In the genomic region with DNA sequence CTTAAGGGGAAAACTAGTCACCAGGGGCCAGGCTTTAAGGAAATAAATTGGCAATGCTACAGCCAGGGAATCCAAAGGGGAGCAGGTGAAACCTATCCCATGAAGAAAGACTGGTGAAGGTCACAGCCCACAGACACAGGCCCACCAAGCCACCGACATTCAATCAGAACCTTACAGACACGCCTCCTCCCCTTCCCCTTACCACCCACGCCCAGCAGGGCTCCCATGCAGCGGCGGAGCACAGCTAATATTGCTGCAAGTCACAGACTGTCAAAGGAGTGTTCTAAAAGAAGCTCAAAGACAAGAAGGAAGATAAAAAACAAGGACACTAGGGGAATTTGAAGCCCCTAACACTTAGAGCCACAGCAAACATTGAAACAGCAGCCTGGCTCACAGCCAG, we compare ENCODE assay signal across 13 cellular contexts.
DNase-seq lines count a peak whose midpoint lies in the region; ATAC-seq and TF ChIP-seq lines count a peak whose summit lies in the region.
"Had no signal": no experiment of that assay in that cellular context is flagged by ENCODE, and none has a peak within 500 bp of the region (broad histone marks: within the 10 kb centered on the region; RNA-seq: fewer than 3 reads in every experiment).

No MANE protein-coding gene starts in this region.

- no peak overlapping the region for H3K4me2 ChIP-seq in hepatocyte

- H3K27ac Mint-ChIP-seq in activated CD8-positive, alpha-beta memory T cell treated with anti-CD3 and anti-CD28 coated beads, Interleukin-2, amount 10 ng/mL, durations not matched to agents 7 days and 5 days: no peak overlapping the region
- no peak overlapping the region for H3K27ac Mint-ChIP-seq in WTC11
- no peak overlapping the region for H3K27ac Mint-ChIP-seq in activated CD8-positive, alpha-beta T cell treated with anti-CD3 and anti-CD28 coated beads for 36 hours
- H3K27ac Mint-ChIP-seq: B cell; CD4-positive, alpha-beta T cell had no signal

- WGBS in hepatocyte (ENCODE audit: low lambda C conversion rate, missing lambda C conversion rate): 54% methylated on average over 5 of the region's 5 CpGs

- H3K9me3 Mint-ChIP-seq in activated CD8-positive, alpha-beta memory T cell treated with anti-CD3 and anti-CD28 coated beads, Interleukin-2, amount 10 ng/mL, durations not matched to agents 7 days and 5 days (ENCODE audit: low read depth): no peaks in the 10 kb centered on the region
- H3K9me3 Mint-ChIP-seq in WTC11: no peaks in the 10 kb centered on the region
- no peaks in the 10 kb centered on the region for H3K9me3 Mint-ChIP-seq in activated CD8-positive, alpha-beta T cell treated with anti-CD3 and anti-CD28 coated beads for 36 hours
- H3K9me3 Mint-ChIP-seq: CD4-positive, alpha-beta T cell had no signal

- no peaks in the 10 kb centered on the region for H3K4me1 Mint-ChIP-seq in activated CD8-positive, alpha-beta memory T cell treated with anti-CD3 and anti-CD28 coated beads, Interleukin-2, amount 10 ng/mL, durations not matched to agents 7 days and 5 days
- H3K4me1 Mint-ChIP-seq in WTC11: no peaks in the 10 kb centered on the region
- no peaks in the 10 kb centered on the region for H3K4me1 Mint-ChIP-seq in activated CD8-positive, alpha-beta T cell treated with anti-CD3 and anti-CD28 coated beads for 36 hours (ENCODE audit: low read depth)
- H3K4me1 Mint-ChIP-seq: B cell had no signal

- POLR2A ChIA-PET in WTC11 (lab: Charles Lee): no interaction called here
- POLR2A ChIA-PET in activated CD8-positive, alpha-beta T cell treated with anti-CD3 and anti-CD28 coated beads for 36 hours (lab: Charles Lee): no interaction called here

- CTCF ChIA-PET in activated CD8-positive, alpha-beta memory T cell treated with anti-CD3 and anti-CD28 coated beads, Interleukin-2, amount 10 ng/mL, durations not matched to agents 7 days and 5 days (lab: Charles Lee): no interaction called here
- CTCF ChIA-PET in WTC11 (lab: Charles Lee): interaction anchor here (0.5 to 1.4 kb wide), 2 partner anchors 65 to 148 kb away, joined by 5 read pairs; no protein-coding TSS in a partner anchor
- CTCF ChIA-PET in activated CD8-positive, alpha-beta T cell treated with anti-CD3 and anti-CD28 coated beads for 36 hours (lab: Charles Lee): no interaction called here

- H3K36me3 ChIP-seq in hepatocyte (replicated peaks; ENCODE audit: insufficient read depth, low read depth): no peaks in the 10 kb centered on the region

- no peak overlapping the region for H3K4me3 ChIP-seq in hepatocyte

- H3K36me3 Mint-ChIP-seq in activated CD8-positive, alpha-beta memory T cell treated with anti-CD3 and anti-CD28 coated beads, Interleukin-2, amount 10 ng/mL, durations not matched to agents 7 days and 5 days: no peaks in the 10 kb centered on the region
- no peaks in the 10 kb centered on the region for H3K36me3 Mint-ChIP-seq in WTC11
- no peaks in the 10 kb centered on the region for H3K36me3 Mint-ChIP-seq in activated CD8-positive, alpha-beta T cell treated with anti-CD3 and anti-CD28 coated beads for 36 hours (ENCODE audit: low read depth)

- H2AFZ ChIP-seq in hepatocyte: no peak overlapping the region

- intact Hi-C loops in activated CD8-positive, alpha-beta T cell treated with anti-CD3 and anti-CD28 coated beads for 36 hours (cut with micrococcal nuclease): no loop called here

- peaks cover 7% of the 10 kb centered on the region for H3K27me3 Mint-ChIP-seq in activated CD8-positive, alpha-beta memory T cell treated with anti-CD3 and anti-CD28 coated beads, Interleukin-2, amount 10 ng/mL, durations not matched to agents 7 days and 5 days
- H3K27me3 Mint-ChIP-seq in WTC11 (ENCODE audit: low read depth): peaks cover 12% of the 10 kb centered on the region
- H3K27me3 Mint-ChIP-seq in activated CD8-positive, alpha-beta T cell treated with anti-CD3 and anti-CD28 coated beads for 36 hours: peaks cover 4% of the 10 kb centered on the region

- DNase-seq in activated CD8-positive, alpha-beta memory T cell treated with anti-CD3 and anti-CD28 coated beads, Interleukin-2, amount 10 ng/mL, durations not matched to agents 7 days and 5 days: peak; percentile 15
- DNase-seq in activated CD8-positive, alpha-beta memory T cell treated with anti-CD3 and anti-CD28 coated beads, Interleukin-2, amount 50 U/mL, for 4 hours: no peak
- DNase-seq in WTC11 (ENCODE audit: low spot score) (no peak), iPS-NIHi11 (ENCODE audit: low spot score) (peak; percentile 20), retina (peak; percentile 37), hepatocyte (ENCODE audit: low spot score) (no peak)
- no peak for DNase-seq in activated CD8-positive, alpha-beta T cell treated with anti-CD3 and anti-CD28 coated beads for 36 hours
- DNase-seq: C1 segment of cervical spinal cord; CD4-positive, alpha-beta T cell; DMS79 had no signal

- H3K79me2 ChIP-seq in hepatocyte: no peaks in the 10 kb centered on the region

- no peak for ATAC-seq in activated CD8-positive, alpha-beta memory T cell treated with anti-CD3 and anti-CD28 coated beads, Interleukin-2, amount 10 ng/mL, durations not matched to agents 7 days and 5 days
- ATAC-seq in WTC11 (peak; percentile 28; the same call in 1 of the 2 replicates), GM18873 (IDR thresholded peaks at IDR 0.05; ENCODE audit: low FRiP score, unreplicated experiment) (no peak)
- ATAC-seq in activated CD8-positive, alpha-beta T cell treated with anti-CD3 and anti-CD28 coated beads for 36 hours: no peak
- ATAC-seq: HCT116 had no signal

- H3K9me3 ChIP-seq in hepatocyte (ENCODE audit: low read depth): no peaks in the 10 kb centered on the region

- no peaks in the 10 kb centered on the region for H4K20me1 ChIP-seq in hepatocyte (ENCODE audit: insufficient read depth, poor library complexity, severe bottlenecking)

- TF ChIP-seq CTCF in WTC11 (IDR thresholded peaks at IDR 0.05) (no peak), hepatocyte (IDR thresholded peaks at IDR 0.05; ENCODE audit: poor library complexity) (no peak)
- TF ChIP-seq CTCF in activated CD8-positive, alpha-beta T cell treated with anti-CD3 and anti-CD28 coated beads for 36 hours (IDR thresholded peaks at IDR 0.05): no peak

- peaks cover 3% of the 10 kb centered on the region for H3K27me3 ChIP-seq in hepatocyte

- H3K27ac ChIP-seq in hepatocyte: no peak overlapping the region

- H3K4me1 ChIP-seq in hepatocyte (ENCODE audit: insufficient read depth): no peaks in the 10 kb centered on the region

- no peak overlapping the region for H3K4me3 Mint-ChIP-seq in activated CD8-positive, alpha-beta memory T cell treated with anti-CD3 and anti-CD28 coated beads, Interleukin-2, amount 10 ng/mL, durations not matched to agents 7 days and 5 days
- no peak overlapping the region for H3K4me3 Mint-ChIP-seq in WTC11
- H3K4me3 Mint-ChIP-seq in activated CD8-positive, alpha-beta T cell treated with anti-CD3 and anti-CD28 coated beads for 36 hours: no peak overlapping the region
- H3K4me3 Mint-ChIP-seq: B cell; CD4-positive, alpha-beta T cell had no signal

- H3K9me2 ChIP-seq in hepatocyte (replicated peaks; ENCODE audit: insufficient read depth): no peaks in the 10 kb centered on the region

TF ChIP-seq in WTC11, 78 proteins besides CTCF, POLR2A, EP300 and RAD21:
- no peak for TF ChIP-seq ZBTB21 (CRISPR knock-in tag; IDR thresholded peaks at IDR 0.05; ENCODE audit: borderline replicate concordance)
- TF ChIP-seq, protein P1, sequence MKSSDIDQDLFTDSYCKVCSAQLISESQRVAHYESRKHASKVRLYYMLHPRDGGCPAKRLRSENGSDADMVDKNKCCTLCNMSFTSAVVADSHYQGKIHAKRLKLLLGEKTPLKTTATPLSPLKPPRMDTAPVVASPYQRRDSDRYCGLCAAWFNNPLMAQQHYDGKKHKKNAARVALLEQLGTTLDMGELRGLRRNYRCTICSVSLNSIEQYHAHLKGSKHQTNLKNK (CRISPR knock-in tag; IDR thresholded peaks at IDR 0.05): no peak
- no peak for TF ChIP-seq FOXK1 (CRISPR knock-in tag; IDR thresholded peaks at IDR 0.05)
- TF ChIP-seq, protein P2, sequence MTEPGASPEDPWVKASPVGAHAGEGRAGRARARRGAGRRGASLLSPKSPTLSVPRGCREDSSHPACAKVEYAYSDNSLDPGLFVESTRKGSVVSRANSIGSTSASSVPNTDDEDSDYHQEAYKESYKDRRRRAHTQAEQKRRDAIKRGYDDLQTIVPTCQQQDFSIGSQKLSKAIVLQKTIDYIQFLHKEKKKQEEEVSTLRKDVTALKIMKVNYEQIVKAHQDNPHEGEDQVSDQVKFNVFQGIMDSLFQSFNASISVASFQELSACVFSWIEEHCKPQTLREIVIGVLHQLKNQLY (CRISPR knock-in tag; IDR thresholded peaks at IDR 0.05): no peak
- no peak for TF ChIP-seq KAT7 (CRISPR knock-in tag; IDR thresholded peaks at IDR 0.05; ENCODE audit: borderline replicate concordance)
- no peak for TF ChIP-seq NR2C2 (CRISPR knock-in tag; IDR thresholded peaks at IDR 0.05)
- TF ChIP-seq, protein P3, sequence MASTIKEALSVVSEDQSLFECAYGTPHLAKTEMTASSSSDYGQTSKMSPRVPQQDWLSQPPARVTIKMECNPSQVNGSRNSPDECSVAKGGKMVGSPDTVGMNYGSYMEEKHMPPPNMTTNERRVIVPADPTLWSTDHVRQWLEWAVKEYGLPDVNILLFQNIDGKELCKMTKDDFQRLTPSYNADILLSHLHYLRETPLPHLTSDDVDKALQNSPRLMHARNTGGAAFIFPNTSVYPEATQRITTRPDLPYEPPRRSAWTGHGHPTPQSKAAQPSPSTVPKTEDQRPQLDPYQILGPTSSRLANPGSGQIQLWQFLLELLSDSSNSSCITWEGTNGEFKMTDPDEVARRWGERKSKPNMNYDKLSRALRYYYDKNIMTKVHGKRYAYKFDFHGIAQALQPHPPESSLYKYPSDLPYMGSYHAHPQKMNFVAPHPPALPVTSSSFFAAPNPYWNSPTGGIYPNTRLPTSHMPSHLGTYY (CRISPR knock-in tag; IDR thresholded peaks at IDR 0.05): no peak
- TF ChIP-seq ZNF219 (CRISPR knock-in tag; IDR thresholded peaks at IDR 0.05; ENCODE audit: borderline replicate concordance): no peak
- no peak for TF ChIP-seq ZNF423 (CRISPR knock-in tag; IDR thresholded peaks at IDR 0.05)
- no peak for TF ChIP-seq NFYB (CRISPR knock-in tag; conservative IDR thresholded peaks at IDR 0.05; ENCODE audit: low read depth)

Comparison
In these comparisons a context has a peak if more than half of its experiments do, and no peak if none do; other contexts are left out.
1. DNase-seq: peak in activated CD8-positive, alpha-beta memory T cell treated with anti-CD3 and anti-CD28 coated beads, Interleukin-2, amount 10 ng/mL, durations not matched to agents 7 days and 5 days (single experiment), iPS-NIHi11 (single experiment) and retina (single experiment); none in activated CD8-positive, alpha-beta memory T cell treated with anti-CD3 and anti-CD28 coated beads, Interleukin-2, amount 50 U/mL, for 4 hours (single experiment), WTC11 (single experiment), activated CD8-positive, alpha-beta T cell treated with anti-CD3 and anti-CD28 coated beads for 36 hours (single experiment) and hepatocyte (single experiment).